ENCODE assay signal across 1 cellular context in the genomic region with DNA sequence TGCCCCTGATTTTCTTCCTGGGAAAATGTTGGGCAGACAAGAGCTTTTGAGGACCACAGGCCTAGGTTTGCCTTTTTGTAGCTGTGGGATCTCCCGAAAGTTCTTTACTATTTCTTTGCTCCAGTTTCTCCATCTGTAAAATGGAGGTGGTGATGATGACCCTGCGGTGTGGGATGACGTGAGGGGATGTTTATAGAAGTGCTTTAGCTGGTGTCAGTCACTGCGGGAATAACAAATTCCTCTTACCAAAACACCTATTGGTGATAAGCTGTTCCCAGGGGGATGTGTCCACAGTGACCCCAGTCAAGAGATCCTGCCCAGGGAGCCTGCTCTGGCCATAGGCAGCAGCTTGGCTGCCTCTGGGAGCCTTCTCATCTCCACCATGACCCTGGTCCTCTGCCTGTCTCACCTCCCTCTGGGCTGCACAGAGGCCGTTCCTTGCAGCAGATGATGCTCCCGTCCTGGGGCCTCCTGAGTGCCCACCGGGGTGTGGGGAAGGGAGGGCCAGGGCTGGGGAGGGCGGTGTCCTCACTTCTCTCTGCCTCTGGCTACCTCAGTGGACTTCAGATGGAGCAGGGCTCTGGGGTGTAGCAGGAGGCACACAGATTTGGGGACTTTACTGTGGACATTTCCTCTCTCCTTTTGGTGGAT.
TF ChIP-seq lines count a peak whose summit lies in the region.

No MANE protein-coding gene starts in this region.

TF ChIP-seq in A549, 52 proteins besides CTCF, POLR2A, EP300 and RAD21 (continued from another document):
- TF ChIP-seq, protein P1, sequence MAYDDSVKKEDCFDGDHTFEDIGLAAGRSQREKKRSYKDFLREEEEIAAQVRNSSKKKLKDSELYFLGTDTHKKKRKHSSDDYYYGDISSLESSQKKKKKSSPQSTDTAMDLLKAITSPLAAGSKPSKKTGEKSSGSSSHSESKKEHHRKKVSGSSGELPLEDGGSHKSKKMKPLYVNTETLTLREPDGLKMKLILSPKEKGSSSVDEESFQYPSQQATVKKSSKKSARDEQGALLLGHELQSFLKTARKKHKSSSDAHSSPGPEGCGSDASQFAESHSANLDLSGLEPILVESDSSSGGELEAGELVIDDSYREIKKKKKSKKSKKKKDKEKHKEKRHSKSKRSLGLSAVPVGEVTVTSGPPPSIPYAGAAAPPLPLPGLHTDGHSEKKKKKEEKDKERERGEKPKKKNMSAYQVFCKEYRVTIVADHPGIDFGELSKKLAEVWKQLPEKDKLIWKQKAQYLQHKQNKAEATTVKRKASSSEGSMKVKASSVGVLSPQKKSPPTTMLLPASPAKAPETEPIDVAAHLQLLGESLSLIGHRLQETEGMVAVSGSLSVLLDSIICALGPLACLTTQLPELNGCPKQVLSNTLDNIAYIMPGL (CRISPR knock-in tag; IDR thresholded peaks at IDR 0.05; ENCODE audit: borderline replicate concordance), result no peak
- TF ChIP-seq RNF2 (IDR thresholded peaks at IDR 0.05; ENCODE audit: borderline replicate concordance, low read depth) (no peak), MAZ (IDR thresholded peaks at IDR 0.05; ENCODE audit: borderline replicate concordance, low read depth, low read length) (no peak)
- TF ChIP-seq, protein P2, sequence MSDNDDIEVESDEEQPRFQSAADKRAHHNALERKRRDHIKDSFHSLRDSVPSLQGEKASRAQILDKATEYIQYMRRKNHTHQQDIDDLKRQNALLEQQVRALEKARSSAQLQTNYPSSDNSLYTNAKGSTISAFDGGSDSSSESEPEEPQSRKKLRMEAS (IDR thresholded peaks at IDR 0.05), result no peak
